In genomic region chr16:66115373-66115772, GRCh38 we compare ENCODE assay signal across 1 cellular context.
TF ChIP-seq lines count a peak whose summit lies in the region.

No MANE protein-coding gene starts in this region.

TF ChIP-seq in K562, 482 proteins besides CTCF, POLR2A, EP300 and RAD21 (continued from another document):
- no peak for TF ChIP-seq ATF3 (IDR thresholded peaks at IDR 0.05)
- no peak for TF ChIP-seq ATF3 (CRISPR knock-in tag; conservative IDR thresholded peaks at IDR 0.05)
- no peak for TF ChIP-seq PBX2 (CRISPR knock-in tag; IDR thresholded peaks at IDR 0.05; ENCODE audit: low read depth)
- TF ChIP-seq PBX2 (tag; conservative IDR thresholded peaks at IDR 0.05; ENCODE audit: low read depth): no peak
- TF ChIP-seq CREBBP (IDR thresholded peaks at IDR 0.05; ENCODE audit: low read depth, low read length): no peak
